ENCODE assay signal across 7 cellular contexts in the genomic region with DNA sequence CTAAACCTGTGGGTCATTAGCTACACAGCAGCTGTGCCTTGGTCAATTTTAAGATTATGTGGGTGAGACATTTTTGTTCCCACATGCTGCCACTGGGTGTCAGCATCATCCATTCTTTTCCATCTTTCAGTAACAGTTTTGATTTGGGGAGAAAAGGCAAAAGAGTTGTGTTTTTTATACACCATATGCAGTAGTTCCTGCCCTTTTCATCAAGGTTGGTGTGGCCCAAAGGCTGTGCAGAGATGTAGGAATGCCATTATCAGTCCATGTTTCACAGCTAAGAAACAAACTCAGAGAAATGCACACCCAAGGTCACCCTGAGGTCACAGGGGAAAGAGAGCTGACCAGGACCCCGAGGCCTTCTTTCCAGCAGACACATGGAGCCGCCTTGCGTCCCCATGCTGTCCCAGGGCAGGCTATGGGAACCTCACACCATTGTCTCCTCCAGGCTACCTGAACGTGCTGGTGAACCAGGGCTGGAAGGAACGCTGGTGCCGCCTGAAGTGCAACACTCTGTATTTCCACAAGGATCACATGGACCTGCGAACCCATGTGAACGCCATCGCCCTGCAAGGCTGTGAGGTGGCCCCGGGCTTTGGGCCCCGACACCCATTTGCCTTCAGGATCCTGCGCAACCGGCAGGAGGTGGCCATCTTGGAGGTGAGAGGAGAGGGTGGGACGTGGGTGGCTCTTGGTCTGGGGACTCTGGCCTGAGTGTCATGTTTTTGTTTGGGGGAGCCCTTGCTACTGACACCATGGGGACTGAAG. TPM values are rescaled to one million over a fixed set of nuclear protein-coding genes. Genes with fewer than 3 reads are reported as not detected.
DNase-seq lines count a peak whose midpoint lies in the region; ATAC-seq, FAIRE-seq and TF ChIP-seq lines count a peak whose summit lies in the region.

No MANE protein-coding gene starts in this region.

- TF ChIP-seq CTCF in D721Med (IDR thresholded peaks at IDR 0.05; ENCODE audit: insufficient read depth, missing control alignments) (peak; percentile 91), coronary artery (IDR thresholded peaks at IDR 0.05) (peak; percentile 58), mucosa of descending colon (IDR thresholded peaks at IDR 0.05) (peak; percentile 49)

- intact Hi-C loops in mucosa of descending colon (cut with DNase I, micrococcal nuclease) = loop anchor here in 1 of 2 donors (2.0 to 10.0 kb wide), 2 partner anchors 53 to 117 kb away; no protein-coding TSS in a partner anchor

- H3K4me3 ChIP-seq in coronary artery (no peak overlapping the region), mucosa of descending colon (no peak overlapping the region)

- peak; percentile 38 for FAIRE-seq in D721Med (lab: Jason Lieb, UNC)

- DNase-seq in D721Med (ENCODE audit: insufficient read length, low spot score) (peak; percentile 58), GM19238 (ENCODE audit: insufficient read length, low spot score) (peak; percentile 40), Kasumi-1 (lab: John Stamatoyannopoulos, UW) (peak; percentile 70), SKM-1 treated with dmso at 0.1 percent for 144 hours (lab: John Stamatoyannopoulos, UW; ENCODE audit: unreplicated experiment) (peak; percentile 57), coronary artery (ENCODE audit: low spot score) (no peak), mucosa of descending colon (peak in 1 of 3 donors; percentile 63), NCI-H2081 treated with DMSO at 0.1 percent for 48 hours (lab: John Stamatoyannopoulos, UW) (no peak)

- H3K9me3 ChIP-seq in mucosa of descending colon = no peaks in the 10 kb centered on the region

- H3K36me3 ChIP-seq in mucosa of descending colon (ENCODE audit: low read depth) = no peaks in the 10 kb centered on the region

- H3K27ac ChIP-seq in coronary artery = no peak overlapping the region

- peaks cover 19% of the 10 kb centered on the region for H3K4me1 ChIP-seq in mucosa of descending colon (ENCODE audit: low read depth)

- peak; percentile 21 for ATAC-seq in mucosa of descending colon

RNA-seq across cellular contexts. Expression of a gene that starts 27.8 kb away (rescaled TPM):
- 10 to 100 TPM in 2 of 3 donors, 1 to 10 TPM in 1; 9.9 to 15.2 (median 11.1) TPM for total RNA-seq in mucosa of descending colon

RNA-seq across cellular contexts. Expression of a gene that starts 40.4 kb away (rescaled TPM):
- 1 to 10 TPM; 3.1 to 5.9 (median 4.2) TPM for total RNA-seq in mucosa of descending colon

RNA-seq across cellular contexts. Expression of a gene that starts 45.8 kb away (rescaled TPM):
- 1 to 10 TPM; 1.5 to 7.3 (median 1.9) TPM for total RNA-seq in mucosa of descending colon

Comparison
In these comparisons a context has a peak if more than half of its experiments do, and no peak if none do; other contexts are left out.
1. DNase-seq: peak in D721Med (single experiment), GM19238 (single experiment), Kasumi-1 (2 of 2) and SKM-1 treated with dmso at 0.1 percent for 144 hours (single experiment); none in coronary artery (single experiment) and NCI-H2081 treated with DMSO at 0.1 percent for 48 hours (single experiment).
2. Peak in every context shown above with its lines, with median percentiles within 50 percentile points of each other: CTCF ChIP-seq.